In genomic region chr2:127293386-127293757, GRCh38 we compare ENCODE assay signal across 8 cellular contexts. TPM values are rescaled to one million over a fixed set of nuclear protein-coding genes. Genes with fewer than 3 reads are reported as not detected.
A peak's percentile ranks its signal among the peaks of the same experiment; 100 is the strongest.
DNase-seq lines count a peak whose midpoint lies in the region; FAIRE-seq and TF ChIP-seq lines count a peak whose summit lies in the region.

No MANE protein-coding gene starts in this region.

- H3K9ac ChIP-seq in SK-N-MC (ENCODE audit: insufficient read length), result peak overlapping the region; percentile 97
- H3K9ac ChIP-seq in neural cell (ENCODE audit: low read length), result peak overlapping the region; percentile 93

- TF ChIP-seq POLR2A in GM12892 (IDR thresholded peaks at IDR 0.05; ENCODE audit: low read depth, low read length), result no peak

- DNase-seq in stimulated activated CD4-positive, alpha-beta T cell treated with anti-CD3 and anti-CD28 coated beads, Interleukin-1b, Interleukin-23, amount 100 ng/mL, for 48 hours, result peak; percentile 3
- no peak for DNase-seq in stimulated activated CD4-positive, alpha-beta T cell treated with anti-CD3 and anti-CD28 coated beads, Interleukin-2, amount 100 ng/mL, for 24 hours
- no peak for DNase-seq in SK-N-MC (ENCODE audit: low read depth, low spot score)
- no peak for DNase-seq in GM12892 (ENCODE audit: insufficient read length)
- DNase-seq in medulla oblongata (ENCODE audit: extremely low spot score), result no peak
- no peak for DNase-seq in D721Med (ENCODE audit: insufficient read length, low spot score)

- TF ChIP-seq RAD21 in neural cell (conservative IDR thresholded peaks at IDR 0.05), result no peak

- no peaks in the 10 kb centered on the region for H3K27me3 ChIP-seq in esophagus (ENCODE audit: control insufficient read depth in 1 of 2, insufficient read depth in 2 of 2, low read length in 2 of 2)
- no peaks in the 10 kb centered on the region for H3K27me3 ChIP-seq in neural cell (ENCODE audit: insufficient read depth, low read depth, low read length)

- H3K36me3 ChIP-seq in SK-N-MC (ENCODE audit: insufficient read depth, low read length), result peaks cover 42% of the 10 kb centered on the region
- H3K36me3 ChIP-seq in esophagus (ENCODE audit: control insufficient read depth in 2 of 2, insufficient read depth in 2 of 2, low read length in 1 of 2), result peaks cover 20 to 28% of the 10 kb centered on the region in 2 donors
- H3K36me3 ChIP-seq in neural cell (ENCODE audit: insufficient read depth, low read length), result no peaks in the 10 kb centered on the region

- TF ChIP-seq CTCF in neural cell (IDR thresholded peaks at IDR 0.05; ENCODE audit: poor library complexity, severe bottlenecking) (no peak), D721Med (IDR thresholded peaks at IDR 0.05; ENCODE audit: insufficient read depth, missing control alignments) (no peak)

- no peaks in the 10 kb centered on the region for H3F3A ChIP-seq in neural cell (ENCODE audit: insufficient read depth, low read length, poor library complexity, severe bottlenecking)

- FAIRE-seq in GM12892 (lab: Jason Lieb, UNC), result no peak
- no peak for FAIRE-seq in D721Med (lab: Jason Lieb, UNC)

- H3K4me3 ChIP-seq in SK-N-MC (peak overlapping the region; percentile 97), esophagus (ENCODE audit: low read depth in 1 of 2, low read length in 2 of 2) (peak overlapping the region; percentile 90 to 98), neural cell (ENCODE audit: low read length) (peak overlapping the region; percentile 100)

- WGBS in esophagus, 2 donors, result 12 to 17% methylated on average over 13 of the region's 13 CpGs

- H2AFZ ChIP-seq in neural cell (ENCODE audit: low read depth, low read length), result peak overlapping the region; percentile 97

- H3K9me3 ChIP-seq in SK-N-MC (ENCODE audit: low read depth, low read length) (no peaks in the 10 kb centered on the region), esophagus (ENCODE audit: control insufficient read depth in 2 of 2, insufficient read depth in 1 of 2, low read depth in 1 of 2, low read length in 1 of 2) (no peaks in the 10 kb centered on the region), neural cell (ENCODE audit: low read length) (no peaks in the 10 kb centered on the region)

- peaks cover 3 to 7% of the 10 kb centered on the region in 2 donors for H3K4me1 ChIP-seq in esophagus (ENCODE audit: control insufficient read depth in 2 of 2, insufficient read depth in 2 of 2, low read length in 1 of 2)

- no peak overlapping the region for H3K27ac ChIP-seq in SK-N-MC
- H3K27ac ChIP-seq in esophagus (ENCODE audit: low read depth in 2 of 2, low read length in 1 of 2), result peak overlapping the region; percentile 74 to 75
- peak overlapping the region; percentile 77 for H3K27ac ChIP-seq in neural cell (ENCODE audit: low read length)

- no peak for TF ChIP-seq EP300 in neural cell (conservative IDR thresholded peaks at IDR 0.05; ENCODE audit: poor library complexity, severe bottlenecking)

- peak overlapping the region; percentile 70 for H3K4me2 ChIP-seq in neural cell (ENCODE audit: low read length)

- peaks cover 16% of the 10 kb centered on the region for H3K79me2 ChIP-seq in neural cell (replicated peaks; ENCODE audit: insufficient read depth, low read length)

- no peaks in the 10 kb centered on the region for H3K9me2 ChIP-seq in neural cell (ENCODE audit: insufficient read depth, low read length)

- no peaks in the 10 kb centered on the region for H4K20me1 ChIP-seq in neural cell (ENCODE audit: insufficient read depth)

TF ChIP-seq in neural cell, 6 proteins besides CTCF, POLR2A, EP300 and RAD21:
- TF ChIP-seq TAF1 (IDR thresholded peaks at IDR 0.05; ENCODE audit: low read depth) (no peak), POLR2AphosphoS5 (IDR thresholded peaks at IDR 0.05) (no peak), MXI1 (conservative IDR thresholded peaks at IDR 0.05; ENCODE audit: poor library complexity, severe bottlenecking) (no peak), SMC3 (conservative IDR thresholded peaks at IDR 0.05; ENCODE audit: poor library complexity) (no peak), EZH2 (IDR thresholded peaks at IDR 0.05; ENCODE audit: borderline replicate concordance, insufficient read depth, low read length, poor library complexity, severe bottlenecking) (no peak)
- TF ChIP-seq, protein P1, sequence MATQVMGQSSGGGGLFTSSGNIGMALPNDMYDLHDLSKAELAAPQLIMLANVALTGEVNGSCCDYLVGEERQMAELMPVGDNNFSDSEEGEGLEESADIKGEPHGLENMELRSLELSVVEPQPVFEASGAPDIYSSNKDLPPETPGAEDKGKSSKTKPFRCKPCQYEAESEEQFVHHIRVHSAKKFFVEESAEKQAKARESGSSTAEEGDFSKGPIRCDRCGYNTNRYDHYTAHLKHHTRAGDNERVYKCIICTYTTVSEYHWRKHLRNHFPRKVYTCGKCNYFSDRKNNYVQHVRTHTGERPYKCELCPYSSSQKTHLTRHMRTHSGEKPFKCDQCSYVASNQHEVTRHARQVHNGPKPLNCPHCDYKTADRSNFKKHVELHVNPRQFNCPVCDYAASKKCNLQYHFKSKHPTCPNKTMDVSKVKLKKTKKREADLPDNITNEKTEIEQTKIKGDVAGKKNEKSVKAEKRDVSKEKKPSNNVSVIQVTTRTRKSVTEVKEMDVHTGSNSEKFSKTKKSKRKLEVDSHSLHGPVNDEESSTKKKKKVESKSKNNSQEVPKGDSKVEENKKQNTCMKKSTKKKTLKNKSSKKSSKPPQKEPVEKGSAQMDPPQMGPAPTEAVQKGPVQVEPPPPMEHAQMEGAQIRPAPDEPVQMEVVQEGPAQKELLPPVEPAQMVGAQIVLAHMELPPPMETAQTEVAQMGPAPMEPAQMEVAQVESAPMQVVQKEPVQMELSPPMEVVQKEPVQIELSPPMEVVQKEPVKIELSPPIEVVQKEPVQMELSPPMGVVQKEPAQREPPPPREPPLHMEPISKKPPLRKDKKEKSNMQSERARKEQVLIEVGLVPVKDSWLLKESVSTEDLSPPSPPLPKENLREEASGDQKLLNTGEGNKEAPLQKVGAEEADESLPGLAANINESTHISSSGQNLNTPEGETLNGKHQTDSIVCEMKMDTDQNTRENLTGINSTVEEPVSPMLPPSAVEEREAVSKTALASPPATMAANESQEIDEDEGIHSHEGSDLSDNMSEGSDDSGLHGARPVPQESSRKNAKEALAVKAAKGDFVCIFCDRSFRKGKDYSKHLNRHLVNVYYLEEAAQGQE (IDR thresholded peaks at IDR 0.05; ENCODE audit: borderline replicate concordance), result no peak

RNA-seq across cellular contexts. Expression of gene ERCC3, which starts 0.6 kb away (rescaled TPM):
- polyA plus RNA-seq in esophagus, result 10 to 100 TPM; 13.2 to 21.6 TPM
- polyA plus RNA-seq in neural cell, result 112 and 132 TPM in 2 replicates
- polyA minus RNA-seq in neural cell, result 88.4 and 103 TPM in 2 replicates
- 42.8 TPM for polyA plus RNA-seq in GM12892 (2012; ENCODE audit: missing spikeins)
